In the genomic region with DNA sequence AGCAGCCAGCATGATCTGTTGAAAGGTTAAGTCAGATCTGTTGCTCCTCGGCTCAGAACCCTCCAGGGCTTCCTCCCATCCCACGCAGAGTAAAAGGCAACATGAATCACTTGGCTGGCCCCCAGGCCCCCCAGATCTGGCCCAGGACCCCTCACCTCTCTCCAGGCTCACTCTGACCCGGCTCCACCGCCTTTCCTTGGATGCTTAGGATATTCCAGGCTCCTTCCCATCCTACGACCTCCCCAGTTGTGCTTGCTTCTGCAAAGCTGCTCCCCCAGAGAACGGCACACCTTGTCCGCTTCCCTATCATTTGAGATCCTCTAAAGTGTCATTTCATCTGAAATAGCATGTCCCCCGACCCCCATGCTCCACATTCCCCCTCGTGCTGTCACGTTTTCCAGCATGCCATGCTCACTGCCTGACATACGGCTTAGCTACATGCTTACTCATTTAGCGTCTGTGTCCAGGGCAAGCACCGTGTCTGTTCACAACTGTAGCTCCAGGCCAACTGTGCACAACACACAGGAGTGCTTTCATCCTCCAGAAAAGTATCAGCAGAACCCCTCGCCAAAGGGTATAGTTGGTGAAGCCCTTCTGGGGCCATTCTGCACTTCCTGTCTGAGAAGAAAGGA, we compare ENCODE assay signal across 19 cellular contexts. TPM values are rescaled to one million over a fixed set of nuclear protein-coding genes. Genes with fewer than 3 reads are reported as not detected.
DNase-seq lines count a peak whose midpoint lies in the region; ATAC-seq, FAIRE-seq and TF ChIP-seq lines count a peak whose summit lies in the region.
"Had no signal": no experiment of that assay in that cellular context is flagged by ENCODE, and none has a peak within 500 bp of the region (broad histone marks: within the 10 kb centered on the region; RNA-seq: fewer than 3 reads in every experiment).

No MANE protein-coding gene starts in this region.

- H3K4me2 ChIP-seq in H9 (ENCODE audit: insufficient read depth, insufficient read length, low read length), result no peak overlapping the region
- H3K4me2 ChIP-seq: A549 had no signal

- H2BK15ac ChIP-seq in H9 (ENCODE audit: low read depth, low read length), result no peak overlapping the region

- DNase-seq in H9 (peak; percentile 15), RWPE2 (ENCODE audit: low spot score) (peak; percentile 55), kidney (peak; percentile 16), sciatic nerve (ENCODE audit: low spot score) (peak; percentile 47), glutamatergic neuron (no peak), thyroid gland (no peak)
- DNase-seq: BE2C; CD4-positive, alpha-beta memory T cell; DMS153; DND-41; GDM1 had no signal

- no peak overlapping the region for H3K56ac ChIP-seq in H9 (ENCODE audit: insufficient read length, low read depth, low read length)

- H3K4me3 Mint-ChIP-seq in H9, result no peak overlapping the region
- H3K4me3 Mint-ChIP-seq in glutamatergic neuron (ENCODE audit: unreplicated experiment), result no peak overlapping the region
- H3K4me3 Mint-ChIP-seq: CD4-positive, alpha-beta memory T cell had no signal

- no peak overlapping the region for H3K18ac ChIP-seq in H9 (ENCODE audit: insufficient read length, low read depth, low read length)

- H4K5ac ChIP-seq in H9 (ENCODE audit: insufficient read length, low read depth, low read length), result no peak overlapping the region

- H4K8ac ChIP-seq in H9 (replicated peaks; ENCODE audit: insufficient read length, low read depth, low read length), result peak overlapping the region; percentile 33

- H3K27ac Mint-ChIP-seq in H9 (no peak overlapping the region; a peak in 1 of 7 replicates), glutamatergic neuron (ENCODE audit: unreplicated experiment) (no peak overlapping the region)
- H3K27ac Mint-ChIP-seq: CD4-positive, alpha-beta memory T cell had no signal

- H3K27me3 ChIP-seq in H9 (ENCODE audit: insufficient read depth, low read length) (no peaks in the 10 kb centered on the region; the same call in 1 of the 2 replicates), RWPE2 (ENCODE audit: insufficient read depth, poor library complexity, severe bottlenecking) (no peaks in the 10 kb centered on the region), thyroid gland (no peaks in the 10 kb centered on the region)
- H3K27me3 ChIP-seq: BE2C had no signal

- TF ChIP-seq POLR2A in thyroid gland (IDR thresholded peaks at IDR 0.05), result no peak

- no peak overlapping the region for H2BK20ac ChIP-seq in H9 (ENCODE audit: low read depth, low read length, poor library complexity, severe bottlenecking)

- no peaks in the 10 kb centered on the region for H3K79me1 ChIP-seq in H9 (ENCODE audit: insufficient read depth, low read depth, low read length, poor library complexity, severe bottlenecking)

- no CpG with 5 or more reads among the region's 14 CpGs for WGBS in H9 (ENCODE audit: extremely low coverage, insufficient read length, low lambda C conversion rate)
- WGBS in thyroid gland, 2 donors, result 80 to 86% methylated on average over 14 of the region's 14 CpGs

- H3K27ac ChIP-seq in H9 (ENCODE audit: insufficient read length, low read depth, low read length) (no peak overlapping the region), RWPE2 (ENCODE audit: poor library complexity, severe bottlenecking) (no peak overlapping the region), kidney (ENCODE audit: low read depth in 2 of 2, low read length in 2 of 2) (no peak overlapping the region), thyroid gland (no peak overlapping the region)
- H3K27ac ChIP-seq: A549, C4-2B had no signal

- no peak overlapping the region for H3K4ac ChIP-seq in H9 (ENCODE audit: low read depth, low read length)

- no peaks in the 10 kb centered on the region for H3K4me1 Mint-ChIP-seq in H9
- peaks cover 2% of the 10 kb centered on the region for H3K4me1 Mint-ChIP-seq in glutamatergic neuron (ENCODE audit: low read depth, unreplicated experiment)
- H3K4me1 Mint-ChIP-seq: CD4-positive, alpha-beta memory T cell had no signal

- intact Hi-C loops in kidney (cut with DNase I) (no loop called here), sciatic nerve (cut with DNase I) (no loop called here), thyroid gland (cut with DNase I) (no loop called here)

- H3K27me3 Mint-ChIP-seq in H9 (ENCODE audit: low read depth) (peaks cover 20% of the 10 kb centered on the region), glutamatergic neuron (ENCODE audit: unreplicated experiment) (peaks cover 13% of the 10 kb centered on the region)

- no peak overlapping the region for H4K91ac ChIP-seq in H9 (ENCODE audit: insufficient read length, low read depth, low read length)

- no peaks in the 10 kb centered on the region for H3K9me3 Mint-ChIP-seq in H9
- peaks cover 1% of the 10 kb centered on the region for H3K9me3 Mint-ChIP-seq in glutamatergic neuron (ENCODE audit: unreplicated experiment)

- H3K9ac ChIP-seq in H9 (ENCODE audit: extremely low read depth, insufficient read length, low read length) (no peak overlapping the region), kidney (ENCODE audit: low read length in 2 of 2) (no peak overlapping the region)

- H2AK5ac ChIP-seq in H9 (ENCODE audit: insufficient read length, low read length), result no peak overlapping the region

- no peak overlapping the region for H3T11ph ChIP-seq in H9 (ENCODE audit: low read length)

- H3K9me3 ChIP-seq in H9 (ENCODE audit: control insufficient read depth, low read depth, low read length), result no peaks in the 10 kb centered on the region
- no peaks in the 10 kb centered on the region for H3K9me3 ChIP-seq in RWPE2 (ENCODE audit: severe bottlenecking)
- no peaks in the 10 kb centered on the region for H3K9me3 ChIP-seq in kidney (ENCODE audit: control insufficient read depth in 1 of 2, low read length in 2 of 2)
- H3K9me3 ChIP-seq in thyroid gland, result no peaks in the 10 kb centered on the region
- H3K9me3 ChIP-seq: A549, BE2C had no signal

- no peak overlapping the region for H3K23ac ChIP-seq in H9 (ENCODE audit: insufficient read length, low read depth, low read length)

- H3K36me3 Mint-ChIP-seq in H9 (ENCODE audit: insufficient read depth in 1 of 3, low read depth in 3 of 3) (no peaks in the 10 kb centered on the region), glutamatergic neuron (ENCODE audit: unreplicated experiment) (peaks cover 4% of the 10 kb centered on the region)
- H3K36me3 Mint-ChIP-seq: CD4-positive, alpha-beta memory T cell had no signal

- no peaks in the 10 kb centered on the region for H3K36me3 ChIP-seq in RWPE2 (ENCODE audit: low read depth)
- no peaks in the 10 kb centered on the region for H3K36me3 ChIP-seq in kidney (ENCODE audit: control insufficient read depth in 1 of 2, insufficient read depth in 2 of 2, low read length in 2 of 2)
- no peaks in the 10 kb centered on the region for H3K36me3 ChIP-seq in thyroid gland
- H3K36me3 ChIP-seq: BE2C had no signal

- H3K4me1 ChIP-seq in H9 (ENCODE audit: insufficient read depth, low read length) (no peaks in the 10 kb centered on the region), RWPE2 (ENCODE audit: insufficient read depth, poor library complexity, severe bottlenecking) (no peaks in the 10 kb centered on the region), kidney (ENCODE audit: control insufficient read depth in 1 of 2, insufficient read depth in 1 of 2, low read depth in 1 of 2, low read length in 2 of 2) (peaks cover 0 to 11% of the 10 kb centered on the region in 2 donors), thyroid gland (no peaks in the 10 kb centered on the region)
- H3K4me1 ChIP-seq: BE2C had no signal

- H2BK5ac ChIP-seq in H9 (ENCODE audit: insufficient read length, low read length), result no peak overlapping the region

- H4K20me1 ChIP-seq in H9 (ENCODE audit: control insufficient read depth, insufficient read depth, insufficient read length), result no peaks in the 10 kb centered on the region

- no peaks in the 10 kb centered on the region for H3K23me2 ChIP-seq in H9 (ENCODE audit: insufficient read length, low read depth, low read length, poor library complexity, severe bottlenecking)

- H3K4me3 ChIP-seq in RWPE2 (ENCODE audit: severe bottlenecking) (no peak overlapping the region), kidney (ENCODE audit: low read length in 2 of 2) (no peak overlapping the region), thyroid gland (replicated peaks in 1 of 3) (no peak overlapping the region)
- H3K4me3 ChIP-seq: A549 had no signal

- no peak for TF ChIP-seq CTCF in H9 (conservative IDR thresholded peaks at IDR 0.05)
- TF ChIP-seq CTCF in RWPE2 (IDR thresholded peaks at IDR 0.05; ENCODE audit: poor library complexity, severe bottlenecking), result no peak
- no peak for TF ChIP-seq CTCF in kidney (IDR thresholded peaks at IDR 0.05; ENCODE audit: borderline replicate concordance, extremely low read depth, insufficient read depth)
- no peak for TF ChIP-seq CTCF in glutamatergic neuron (IDR thresholded peaks at IDR 0.05; ENCODE audit: partially characterized antibody, unreplicated experiment)
- TF ChIP-seq CTCF in thyroid gland (IDR thresholded peaks at IDR 0.05), result no peak

- no peak for FAIRE-seq in kidney (lab: Jason Lieb, UNC)
- FAIRE-seq: A549, D721Med, GM12892, H1 had no signal

- H3K79me2 ChIP-seq in H9 (ENCODE audit: insufficient read depth, low read length), result no peaks in the 10 kb centered on the region

- no peak overlapping the region; the same call in 1 of the 2 replicates for H3K14ac ChIP-seq in H9 (ENCODE audit: insufficient read depth, low read length)

- no peak overlapping the region for H2BK12ac ChIP-seq in H9 (ENCODE audit: insufficient read length, low read depth, low read length)

- no peak overlapping the region for H2BK120ac ChIP-seq in H9 (ENCODE audit: low read depth, low read length, poor library complexity, severe bottlenecking)

- no peak overlapping the region for H2AFZ ChIP-seq in H9 (ENCODE audit: low read length)

- no peak for ATAC-seq in RWPE2 (ENCODE audit: low read depth)
- ATAC-seq in sciatic nerve, result no peak
- ATAC-seq in HG03025 (IDR thresholded peaks at IDR 0.05; ENCODE audit: low FRiP score, unreplicated experiment), result no peak
- no peak for ATAC-seq in GM21367 (IDR thresholded peaks at IDR 0.05; ENCODE audit: unreplicated experiment)
- ATAC-seq: A549, HCT116 had no signal

RNA-seq across cellular contexts. Expression of a gene that starts 33.6 kb away (rescaled TPM):
- 0.13 and 0.15 TPM in 2 replicates for total RNA-seq in H9 (2021)
- total RNA-seq in kidney, result 16.1 TPM
- 7.4 TPM for polyA plus RNA-seq in kidney (ENCODE audit: insufficient read depth, low read depth, low replicate concordance)
- total RNA-seq in sciatic nerve, result 50.4 TPM
- 3.8 TPM for total RNA-seq in glutamatergic neuron (ENCODE audit: unreplicated experiment)
- 1 to 10 TPM; 3.2 to 9.9 (median 5.3) TPM for total RNA-seq in thyroid gland
- total RNA-seq: CD4-positive, alpha-beta memory T cell had no signal
- polyA plus RNA-seq: CD4-positive, alpha-beta memory T cell had no signal

Comparison
In these comparisons a context has a peak if more than half of its experiments do, and no peak if none do; other contexts are left out.
1. DNase-seq: peak in H9 (single experiment), RWPE2 (single experiment), kidney (single experiment) and sciatic nerve (single experiment); none in glutamatergic neuron (single experiment) and thyroid gland (0 of 2).